Comparison of ENCODE assay signal across 10 cellular contexts in genomic region chr17:78132767-78133178, GRCh38.
DNase-seq lines count a peak whose midpoint lies in the region; ATAC-seq and TF ChIP-seq lines count a peak whose summit lies in the region.
"Had no signal": no experiment of that assay in that cellular context is flagged by ENCODE, and none has a peak within 500 bp of the region (broad histone marks: within the 10 kb centered on the region; RNA-seq: fewer than 3 reads in every experiment).

No MANE protein-coding gene starts in this region.

- peak overlapping the region; percentile 100 for H3K4me3 Mint-ChIP-seq in central memory CD8-positive, alpha-beta T cell

- in situ Hi-C loops in HAP-1 (cut with MboI; ENCODE audit: low sequenced_read_pairs): no loop called here

- peaks cover 14% of the 10 kb centered on the region for H3K79me2 ChIP-seq in OCI-LY3 (ENCODE audit: low read length)

- no peaks in the 10 kb centered on the region for H3K27me3 Mint-ChIP-seq in central memory CD8-positive, alpha-beta T cell

- peak overlapping the region; percentile 96 for H3K4me2 ChIP-seq in OCI-LY3 (ENCODE audit: low read length)

- peak overlapping the region; percentile 60; the same call in 1 of the 2 replicates for H3K4me3 ChIP-seq in GM08714 (ENCODE audit: low read length)
- peak overlapping the region; percentile 91 for H3K4me3 ChIP-seq in OCI-LY3 (ENCODE audit: low read length)
- peak overlapping the region; percentile 16 for H3K4me3 ChIP-seq in rectal smooth muscle tissue (ENCODE audit: low read length)
- H3K4me3 ChIP-seq in HAP-1: no peak overlapping the region

- DNase-seq in central memory CD8-positive, alpha-beta T cell (ENCODE audit: low spot score in 2 of 2): peak in 1 of 2 donors; percentile 37
- DNase-seq in glomerular visceral epithelial cell (ENCODE audit: extremely low spot score) (no peak), AG08396 (ENCODE audit: low spot score) (no peak), erythroblast (lab: John Stamatoyannopoulos, UW) (no peak), HAP-1 (ENCODE audit: low spot score in 2 of 2) (no peak)
- DNase-seq: amniotic stem cell, DMS 273 treated with DMSO at 0.1 percent for 48 hours had no signal

- peaks cover 67% of the 10 kb centered on the region for H3K4me1 Mint-ChIP-seq in central memory CD8-positive, alpha-beta T cell

- no peak overlapping the region for H2AFZ ChIP-seq in OCI-LY3 (ENCODE audit: low read depth, low read length)

- H3K4me1 ChIP-seq in OCI-LY3 (ENCODE audit: low read length) (peaks cover 64% of the 10 kb centered on the region), rectal smooth muscle tissue (ENCODE audit: control insufficient read depth, insufficient read depth, low read length) (no peaks in the 10 kb centered on the region), HAP-1 (peaks cover 4% of the 10 kb centered on the region; the same call in 1 of the 2 replicates)

- no peak for TF ChIP-seq POLR2A in erythroblast (IDR thresholded peaks at IDR 0.05; ENCODE audit: low read length)

- H3K27ac ChIP-seq in OCI-LY3 (ENCODE audit: low read length): 0 out of 2 replicates have a peak overlapping the region, but pooled peaks have one; percentile 1
- H3K27ac ChIP-seq in rectal smooth muscle tissue (ENCODE audit: low read depth, low read length): no peak overlapping the region

- peak overlapping the region; percentile 8 for H3K27ac Mint-ChIP-seq in central memory CD8-positive, alpha-beta T cell (ENCODE audit: low read depth)

- H3K9ac ChIP-seq in OCI-LY3 (ENCODE audit: low read length) (peak overlapping the region; percentile 75; the same call in 1 of the 2 replicates), rectal smooth muscle tissue (ENCODE audit: low read length) (no peak overlapping the region)

- no peak for TF ChIP-seq CTCF in OCI-LY3 (IDR thresholded peaks at IDR 0.05; ENCODE audit: low read depth, low read length)

- H3K36me3 Mint-ChIP-seq in central memory CD8-positive, alpha-beta T cell (ENCODE audit: insufficient read depth): peaks cover 77% of the 10 kb centered on the region

- no peaks in the 10 kb centered on the region for H3K9me3 Mint-ChIP-seq in central memory CD8-positive, alpha-beta T cell

- H3K9me3 ChIP-seq in OCI-LY3 (ENCODE audit: insufficient read depth, low read length) (no peaks in the 10 kb centered on the region), HAP-1 (no peaks in the 10 kb centered on the region)

- no peaks in the 10 kb centered on the region for H3K27me3 ChIP-seq in OCI-LY3 (ENCODE audit: low read depth, low read length)
- peaks cover 3% of the 10 kb centered on the region for H3K27me3 ChIP-seq in rectal smooth muscle tissue (ENCODE audit: control insufficient read depth, insufficient read depth, low read length)
- peaks cover 3% of the 10 kb centered on the region for H3K27me3 ChIP-seq in HAP-1 (ENCODE audit: low read depth)

- H4K20me1 ChIP-seq in OCI-LY3 (ENCODE audit: insufficient read depth, low read length): no peaks in the 10 kb centered on the region

- ATAC-seq in central memory CD8-positive, alpha-beta T cell (replicated peaks; ENCODE audit: extremely low read depth, poor library complexity, severe bottlenecking): no peak

- peaks cover 7% of the 10 kb centered on the region for H3K36me3 ChIP-seq in OCI-LY3 (replicated peaks; ENCODE audit: low read depth, low read length)
- no peaks in the 10 kb centered on the region for H3K36me3 ChIP-seq in rectal smooth muscle tissue (ENCODE audit: control insufficient read depth, insufficient read depth, low read length)
- H3K36me3 ChIP-seq in HAP-1 (replicated peaks): no peaks in the 10 kb centered on the region
